Comparison of ENCODE assay signal across 18 cellular contexts in genomic region chr5:28065664-28066063, GRCh38.
DNase-seq lines count a peak whose midpoint lies in the region; ATAC-seq and TF ChIP-seq lines count a peak whose summit lies in the region.
"Had no signal": no experiment of that assay in that cellular context is flagged by ENCODE, and none has a peak within 500 bp of the region (broad histone marks: within the 10 kb centered on the region; RNA-seq: fewer than 3 reads in every experiment).

No MANE protein-coding gene starts in this region.

- CTCF ChIA-PET in IMR-90 (lab: Yijun Ruan, JAX) = no interaction called here

- POLR2A ChIA-PET in IMR-90 (lab: Charles Lee; ENCODE audit: unreplicated experiment) = no interaction called here

- H2BK5ac ChIP-seq in IMR-90 (ENCODE audit: low read depth, low read length, poor library complexity, severe bottlenecking) = no peak overlapping the region

- H2AK9ac ChIP-seq in IMR-90 (replicated peaks; ENCODE audit: low read depth, low read length, poor library complexity) = no peak overlapping the region

- peaks cover 12% of the 10 kb centered on the region; the same call in 1 of the 2 replicates for H3K9me3 ChIP-seq in IMR-90 (ENCODE audit: control insufficient read depth, insufficient read depth, low read length)
- H3K9me3 ChIP-seq: BLaER1, Caco-2, HAP-1 had no signal

- H3K56ac ChIP-seq in IMR-90 (ENCODE audit: extremely low read depth, insufficient read depth, low read length) = no peak overlapping the region

- no peaks in the 10 kb centered on the region for H4K20me1 ChIP-seq in IMR-90 (ENCODE audit: insufficient read depth, low read length)
- H4K20me1 ChIP-seq: BLaER1 had no signal

- no peaks in the 10 kb centered on the region for H3K4me1 ChIP-seq in IMR-90 (ENCODE audit: control insufficient read depth, insufficient read depth, low read length)
- H3K4me1 ChIP-seq: BLaER1, Caco-2, HAP-1 had no signal

- intact Hi-C loops in IMR-90 (cut with micrococcal nuclease) = no loop called here

- H3K36me3 Mint-ChIP-seq in nephron (ENCODE audit: low read depth) = no peaks in the 10 kb centered on the region
- H3K36me3 Mint-ChIP-seq: CD4-positive, CD25-positive, alpha-beta regulatory T cell; CD8-positive, alpha-beta T cell had no signal

- H4K91ac ChIP-seq in IMR-90 (ENCODE audit: insufficient read depth, low read depth, low read length) = no peak overlapping the region

- H3K23ac ChIP-seq in IMR-90 (ENCODE audit: low read depth, low read length) = no peak overlapping the region

- no peak overlapping the region for H3K4me3 Mint-ChIP-seq in nephron
- H3K4me3 Mint-ChIP-seq: B cell; CD4-positive, CD25-positive, alpha-beta regulatory T cell; CD8-positive, alpha-beta T cell; HFFc6 had no signal

- no peak for DNase-seq in IMR-90
- peak; percentile 87 for DNase-seq in SK-N-DZ (ENCODE audit: low spot score)
- DNase-seq in brain pericyte (ENCODE audit: low read depth, low spot score) = peak; percentile 5
- DNase-seq in NCI-H128 (lab: John Stamatoyannopoulos, UW; ENCODE audit: unreplicated experiment) = no peak
- no peak for DNase-seq in NCI-H2029 (lab: John Stamatoyannopoulos, UW)
- DNase-seq: Caco-2; CD4-positive, CD25-positive, alpha-beta regulatory T cell; CD8-positive, alpha-beta T cell; DMS153; DND-41; GOT3; HFFc6 had no signal

- H2BK15ac ChIP-seq in IMR-90 (ENCODE audit: low read depth, low read length) = no peak overlapping the region

- H3K27ac Mint-ChIP-seq in nephron = peak overlapping the region in 2 of 3 experiments; percentile 0 to 48
- H3K27ac Mint-ChIP-seq: B cell; CD4-positive, CD25-positive, alpha-beta regulatory T cell; CD8-positive, alpha-beta T cell; HFFc6 had no signal

- ATAC-seq in IMR-90 (ENCODE audit: low read depth) (no peak), GM18858 (IDR thresholded peaks at IDR 0.05; ENCODE audit: unreplicated experiment) (no peak)
- ATAC-seq: CD8-positive, alpha-beta T cell had no signal

- H3K9me1 ChIP-seq in IMR-90 (ENCODE audit: insufficient read depth, low read length) = no peaks in the 10 kb centered on the region

- BruUV-seq in IMR-90 (replicated peaks; lab: Mats Ljungman, UMichigan) = no TSS peak

- no peak overlapping the region for H2BK120ac ChIP-seq in IMR-90 (ENCODE audit: low read depth, low read length)

- peaks cover 7% of the 10 kb centered on the region for H3K4me1 Mint-ChIP-seq in nephron
- H3K4me1 Mint-ChIP-seq: B cell; CD4-positive, CD25-positive, alpha-beta regulatory T cell had no signal

- no peak overlapping the region for H4K5ac ChIP-seq in IMR-90 (ENCODE audit: low read depth, low read length)

- no peaks in the 10 kb centered on the region for H3K27me3 ChIP-seq in IMR-90 (ENCODE audit: control insufficient read depth, insufficient read depth, low read length)
- H3K27me3 ChIP-seq: BLaER1 had no signal

- no peak overlapping the region for H4K8ac ChIP-seq in IMR-90 (ENCODE audit: low read depth in 2 of 2, low read length in 2 of 2)

- H3K4ac ChIP-seq in IMR-90 (ENCODE audit: low read depth, low read length) = no peak overlapping the region

- TF ChIP-seq RAD21 in IMR-90 (IDR thresholded peaks at IDR 0.05; ENCODE audit: low read length) = no peak

- H2AFZ ChIP-seq in IMR-90 (replicated peaks; ENCODE audit: low read length, poor library complexity) = no peak overlapping the region

- no peak overlapping the region for H3K27ac ChIP-seq in IMR-90 (ENCODE audit: insufficient read depth, low read length)
- H3K27ac ChIP-seq: BLaER1, C4-2B had no signal

- no peak overlapping the region for H2BK20ac ChIP-seq in IMR-90 (ENCODE audit: low read depth, low read length)

- dilution Hi-C loops in IMR-90 (cut with HindIII; ENCODE audit: low sequenced_read_pairs, unreplicated experiment) = no loop called here

- no peak for TF ChIP-seq CTCF in IMR-90 (conservative IDR thresholded peaks at IDR 0.05; ENCODE audit: low read depth, low read length)
- no peak for TF ChIP-seq CTCF in nephron (IDR thresholded peaks at IDR 0.05; ENCODE audit: unreplicated experiment in 3 of 3)

- peaks cover 6% of the 10 kb centered on the region for H3K9me3 Mint-ChIP-seq in nephron

- in situ Hi-C loops in IMR-90 (cut with MboI; ENCODE audit: low sequenced_read_pairs) = no loop called here

- no peak for TF ChIP-seq POLR2A in IMR-90 (IDR thresholded peaks at IDR 0.05; ENCODE audit: low read depth, low read length)

- H3K18ac ChIP-seq in IMR-90 (ENCODE audit: low read depth, low read length) = no peak overlapping the region

- H3K27me3 Mint-ChIP-seq in nephron (ENCODE audit: low read depth) = no peaks in the 10 kb centered on the region
- H3K27me3 Mint-ChIP-seq: B cell; CD4-positive, CD25-positive, alpha-beta regulatory T cell had no signal

- no peak overlapping the region for H3K4me2 ChIP-seq in IMR-90 (ENCODE audit: low read depth, low read length)
- H3K4me2 ChIP-seq: BLaER1 had no signal

- no peaks in the 10 kb centered on the region for H3K79me1 ChIP-seq in IMR-90 (ENCODE audit: low read depth in 1 of 2, low read length in 2 of 2)

- H3K14ac ChIP-seq in IMR-90 (replicated peaks; ENCODE audit: low read depth, low read length) = no peak overlapping the region

- H3K4me3 ChIP-seq in IMR-90 (ENCODE audit: insufficient read depth, low read depth, low read length) = no peak overlapping the region
- H3K4me3 ChIP-seq: BLaER1, HAP-1 had no signal

- H3K9ac ChIP-seq in IMR-90 (ENCODE audit: low read depth, low read length) = no peak overlapping the region
- H3K9ac ChIP-seq: BLaER1 had no signal

- H2AK5ac ChIP-seq in IMR-90 (ENCODE audit: low read depth, low read length) = no peak overlapping the region

- H3K36me3 ChIP-seq in IMR-90 (ENCODE audit: control insufficient read depth, insufficient read depth, low read length) = no peaks in the 10 kb centered on the region
- H3K36me3 ChIP-seq: BLaER1, HAP-1 had no signal

TF ChIP-seq in IMR-90, 13 proteins besides CTCF, POLR2A, EP300 and RAD21:
- TF ChIP-seq CHD1 (IDR thresholded peaks at IDR 0.05; ENCODE audit: low read depth, low read length) (no peak), RFX5 (IDR thresholded peaks at IDR 0.05; ENCODE audit: low read depth, low read length) (no peak), MXI1 (IDR thresholded peaks at IDR 0.05; ENCODE audit: borderline replicate concordance, low read depth, low read length) (no peak), MAFK (IDR thresholded peaks at IDR 0.05; ENCODE audit: low read depth, low read length) (peak; percentile 44), USF2 (IDR thresholded peaks at IDR 0.05; ENCODE audit: low read depth, low read length) (no peak), SMC3 (IDR thresholded peaks at IDR 0.05; ENCODE audit: low read depth, low read length) (no peak), MAZ (IDR thresholded peaks at IDR 0.05; ENCODE audit: borderline replicate concordance, low read depth, low read length) (no peak)
- TF ChIP-seq, protein P1, sequence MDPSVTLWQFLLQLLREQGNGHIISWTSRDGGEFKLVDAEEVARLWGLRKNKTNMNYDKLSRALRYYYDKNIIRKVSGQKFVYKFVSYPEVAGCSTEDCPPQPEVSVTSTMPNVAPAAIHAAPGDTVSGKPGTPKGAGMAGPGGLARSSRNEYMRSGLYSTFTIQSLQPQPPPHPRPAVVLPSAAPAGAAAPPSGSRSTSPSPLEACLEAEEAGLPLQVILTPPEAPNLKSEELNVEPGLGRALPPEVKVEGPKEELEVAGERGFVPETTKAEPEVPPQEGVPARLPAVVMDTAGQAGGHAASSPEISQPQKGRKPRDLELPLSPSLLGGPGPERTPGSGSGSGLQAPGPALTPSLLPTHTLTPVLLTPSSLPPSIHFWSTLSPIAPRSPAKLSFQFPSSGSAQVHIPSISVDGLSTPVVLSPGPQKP (IDR thresholded peaks at IDR 0.05; ENCODE audit: borderline replicate concordance, low read depth, low read length) = no peak

Comparison
In these comparisons a context has a peak if more than half of its experiments do, and no peak if none do; other contexts are left out.
1. DNase-seq: peak in SK-N-DZ (single experiment) and brain pericyte (single experiment); none in IMR-90 (single experiment), NCI-H128 (single experiment) and NCI-H2029 (single experiment).